Comparison of ENCODE assay signal across 15 cellular contexts in the genomic region with DNA sequence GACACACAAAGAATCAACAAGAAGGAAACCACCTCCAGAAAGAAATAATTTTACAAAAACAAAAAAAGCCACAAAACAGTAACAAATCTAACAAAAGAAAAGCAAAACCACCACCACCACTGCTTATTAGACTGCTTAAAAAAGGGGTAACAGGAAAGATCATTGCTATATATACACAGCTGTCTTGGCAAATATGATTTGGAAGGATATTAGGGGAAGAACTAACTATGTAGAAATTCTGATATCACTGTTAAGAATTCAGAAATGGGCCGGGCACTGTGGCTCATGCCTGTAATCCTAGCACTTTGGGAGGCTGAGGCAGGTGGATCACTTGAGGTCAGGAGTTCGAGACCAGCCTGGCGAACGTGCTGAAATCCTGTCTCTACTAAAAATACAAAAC.
DNase-seq lines count a peak whose midpoint lies in the region; ATAC-seq and TF ChIP-seq lines count a peak whose summit lies in the region.
"Had no signal": no experiment of that assay in that cellular context is flagged by ENCODE, and none has a peak within 500 bp of the region (broad histone marks: within the 10 kb centered on the region; RNA-seq: fewer than 3 reads in every experiment).

No MANE protein-coding gene starts in this region.

- CTCF ChIA-PET in WTC11 (lab: Charles Lee): interaction anchor here (1.9 kb wide), 1 partner anchor 20 kb away, joined by 4 read pairs; no protein-coding TSS in a partner anchor

- no peaks in the 10 kb centered on the region for H3K27me3 ChIP-seq in BLaER1 treated with 17β-estradiol and CSF1 and Interleukin-3, amounts not matched to agents 10 nM and 100 nM
- no peaks in the 10 kb centered on the region for H3K27me3 ChIP-seq in HUES64 (ENCODE audit: insufficient read depth, low read length)

- H3K9ac ChIP-seq in BLaER1 treated with 17β-estradiol and CSF1 and Interleukin-3, amounts not matched to agents 10 nM and 100 nM: no peak overlapping the region
- no peak overlapping the region for H3K9ac ChIP-seq in HUES64 (ENCODE audit: low read depth, low read length)

- no peaks in the 10 kb centered on the region for H4K20me1 ChIP-seq in BLaER1 treated with 17β-estradiol and CSF1 and Interleukin-3, amounts not matched to agents 10 nM and 100 nM

- WGBS in HUES64: 89% methylated on average over 4 of the region's 4 CpGs

- H3K4me1 ChIP-seq in BLaER1 treated with 17β-estradiol and CSF1 and Interleukin-3, amounts not matched to agents 10 nM and 100 nM: peaks cover 0 to 14% (median 9%) of the 10 kb centered on the region in 10 experiments; a peak in 15 of 20 replicates
- peaks cover 37% of the 10 kb centered on the region for H3K4me1 ChIP-seq in HUES64 (ENCODE audit: insufficient read depth, low read length)

- H3K4me2 ChIP-seq in BLaER1 treated with 17β-estradiol and CSF1 and Interleukin-3, amounts not matched to agents 10 nM and 100 nM: peak overlapping the region in 8 of 11 experiments; percentile 2 to 60 (median 42); a peak in 12 of 22 replicates

- no peak overlapping the region for H3K4me3 ChIP-seq in BLaER1 treated with 17β-estradiol and CSF1 and Interleukin-3, amounts not matched to agents 10 nM and 100 nM
- H3K4me3 ChIP-seq in HUES64 (ENCODE audit: low read length): no peak overlapping the region

- H3K4me3 Mint-ChIP-seq in WTC11 (no peak overlapping the region), nephron progenitor cell (no peak overlapping the region)
- H3K4me3 Mint-ChIP-seq: CD4-positive, alpha-beta memory T cell had no signal

- peaks cover 0 to 19% (median 8%) of the 10 kb centered on the region in 11 experiments; a peak in 10 of 22 replicates for H3K36me3 ChIP-seq in BLaER1 treated with 17β-estradiol and CSF1 and Interleukin-3, amounts not matched to agents 10 nM and 100 nM
- H3K36me3 ChIP-seq in HUES64 (ENCODE audit: insufficient read depth, low read length): peaks cover 9% of the 10 kb centered on the region; the same call in 1 of the 2 replicates

- H3K27ac ChIP-seq in BLaER1 treated with 17β-estradiol and CSF1 and Interleukin-3, amounts not matched to agents 10 nM and 100 nM: no peak overlapping the region
- 0 out of 2 replicates have a peak overlapping the region, but pooled peaks have one; percentile 22 for H3K27ac ChIP-seq in HUES64 (ENCODE audit: low read depth, low read length)

- peaks cover 45% of the 10 kb centered on the region for H3K4me1 Mint-ChIP-seq in WTC11
- H3K4me1 Mint-ChIP-seq in nephron progenitor cell: peaks cover 35% of the 10 kb centered on the region
- H3K4me1 Mint-ChIP-seq: CD4-positive, alpha-beta memory T cell had no signal

- H3K27ac Mint-ChIP-seq in WTC11 (peak overlapping the region; percentile 29), nephron progenitor cell (peak overlapping the region; percentile 3)
- H3K27ac Mint-ChIP-seq: CD4-positive, alpha-beta memory T cell had no signal

- TF ChIP-seq CTCF in WTC11 (IDR thresholded peaks at IDR 0.05) (no peak), nephron progenitor cell (IDR thresholded peaks at IDR 0.05) (no peak)

- ATAC-seq in WTC11 (no peak), HG03457 (IDR thresholded peaks at IDR 0.05; ENCODE audit: unreplicated experiment) (no peak)
- ATAC-seq: Right ventricle myocardium inferior, SK-N-SH treated with all-trans-retinoic acid at 6 μM for 48 hours had no signal

- POLR2A ChIA-PET in WTC11 (lab: Charles Lee): no interaction called here

- H3K9me3 ChIP-seq in BLaER1 treated with 17β-estradiol and CSF1 and Interleukin-3, amounts not matched to agents 10 nM and 100 nM (replicated peaks in 1 of 11): peaks cover 0 to 15% (median 7%) of the 10 kb centered on the region in 11 experiments; a peak in 6 of 22 replicates
- no peaks in the 10 kb centered on the region for H3K9me3 ChIP-seq in HUES64 (ENCODE audit: insufficient read depth, low read depth, low read length)

- H3K27me3 Mint-ChIP-seq in WTC11 (ENCODE audit: low read depth) (no peaks in the 10 kb centered on the region), nephron progenitor cell (ENCODE audit: low read depth, poor library complexity) (no peaks in the 10 kb centered on the region)

- H3K36me3 Mint-ChIP-seq in WTC11: peaks cover 5% of the 10 kb centered on the region
- H3K36me3 Mint-ChIP-seq in nephron progenitor cell (ENCODE audit: low read depth): peaks cover 48% of the 10 kb centered on the region
- H3K36me3 Mint-ChIP-seq: CD4-positive, alpha-beta memory T cell had no signal

- no peak for DNase-seq in WTC11 (ENCODE audit: low spot score)
- DNase-seq in nephron progenitor cell: no peak
- DNase-seq in NCI-H82 (lab: John Stamatoyannopoulos, UW): no peak
- DNase-seq in ecto neural progenitor cell (ENCODE audit: low spot score): no peak
- DNase-seq: AML-193; CD4-positive, alpha-beta memory T cell; GF-D8; NCI-H1417 treated with DMSO at 0.1 percent for 48 hours; NCI-H2081; NCI-H524 had no signal

- no peaks in the 10 kb centered on the region for H3K9me3 Mint-ChIP-seq in WTC11
- no peaks in the 10 kb centered on the region for H3K9me3 Mint-ChIP-seq in nephron progenitor cell

TF ChIP-seq in WTC11, 78 proteins besides CTCF, POLR2A, EP300 and RAD21 (continues in another document):
- TF ChIP-seq AR (CRISPR knock-in tag; IDR thresholded peaks at IDR 0.05) (no peak), ATF2 (CRISPR knock-in tag; IDR thresholded peaks at IDR 0.05; ENCODE audit: borderline replicate concordance, low read depth) (no peak), CBFB (CRISPR knock-in tag; IDR thresholded peaks at IDR 0.05; ENCODE audit: low read depth) (no peak), NFYB (CRISPR knock-in tag; conservative IDR thresholded peaks at IDR 0.05; ENCODE audit: low read depth) (no peak), ZNF396 (CRISPR knock-in tag; IDR thresholded peaks at IDR 0.05; ENCODE audit: borderline replicate concordance) (no peak)
- TF ChIP-seq, protein P1, sequence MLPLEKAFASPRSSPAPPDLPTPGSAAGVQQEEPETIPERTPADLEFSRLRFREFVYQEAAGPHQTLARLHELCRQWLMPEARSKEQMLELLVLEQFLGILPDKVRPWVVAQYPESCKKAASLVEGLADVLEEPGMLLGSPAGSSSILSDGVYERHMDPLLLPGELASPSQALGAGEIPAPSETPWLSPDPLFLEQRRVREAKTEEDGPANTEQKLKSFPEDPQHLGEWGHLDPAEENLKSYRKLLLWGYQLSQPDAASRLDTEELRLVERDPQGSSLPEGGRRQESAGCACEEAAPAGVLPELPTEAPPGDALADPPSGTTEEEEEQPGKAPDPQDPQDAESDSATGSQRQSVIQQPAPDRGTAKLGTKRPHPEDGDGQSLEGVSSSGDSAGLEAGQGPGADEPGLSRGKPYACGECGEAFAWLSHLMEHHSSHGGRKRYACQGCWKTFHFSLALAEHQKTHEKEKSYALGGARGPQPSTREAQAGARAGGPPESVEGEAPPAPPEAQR (CRISPR knock-in tag; IDR thresholded peaks at IDR 0.05): no peak
